22 cellular contexts compared by ENCODE assay signal in genomic region chr14:20732950-20733650, GRCh38. TPM values are rescaled to one million over a fixed set of nuclear protein-coding genes. Genes with fewer than 3 reads are reported as not detected.
"Had no signal": no experiment of that assay in that cellular context is flagged by ENCODE, and none has a peak within 500 bp of the region (broad histone marks: within the 10 kb centered on the region; RNA-seq: fewer than 3 reads in every experiment).

No MANE protein-coding gene starts in this region.

- H3K4me3 ChIP-seq: ascending aorta, breast epithelium, dorsolateral prefrontal cortex, smooth muscle cell, transverse colon had no signal

- H3K27me3 ChIP-seq: ascending aorta, breast epithelium, transverse colon had no signal

- H3K27ac Mint-ChIP-seq: activated naive CD8-positive, alpha-beta T cell treated with anti-CD3 and anti-CD28 coated beads, Interleukin-2, amount 50 U/mL, for 24 hours; activated T-helper 17 cell treated with anti-CD3 and anti-CD28 coated beads, Interleukin-2, amount 50 U/mL, for 72 hours had no signal

- H3K36me3 ChIP-seq: ascending aorta, breast epithelium, transverse colon had no signal

- H3K9me3 Mint-ChIP-seq: activated naive CD8-positive, alpha-beta T cell treated with anti-CD3 and anti-CD28 coated beads, Interleukin-2, amount 50 U/mL, for 24 hours; activated T-helper 17 cell treated with anti-CD3 and anti-CD28 coated beads, Interleukin-2, amount 50 U/mL, for 72 hours; neural crest cell had no signal

- H3K4me3 Mint-ChIP-seq: activated naive CD8-positive, alpha-beta T cell treated with anti-CD3 and anti-CD28 coated beads, Interleukin-2, amount 50 U/mL, for 24 hours; activated T-helper 17 cell treated with anti-CD3 and anti-CD28 coated beads, Interleukin-2, amount 50 U/mL, for 72 hours; neural crest cell had no signal

- ATAC-seq: activated CD4-positive, CD25-positive, alpha-beta regulatory T cell treated with anti-CD3 and anti-CD28 coated beads, Interleukin-2, amount 50 U/mL, for 24 hours; activated naive CD8-positive, alpha-beta T cell treated with anti-CD3 and anti-CD28 coated beads, Interleukin-2, amount 50 U/mL, for 24 hours; activated T-helper 17 cell treated with anti-CD3 and anti-CD28 coated beads, Interleukin-2, amount 50 U/mL, for 72 hours had no signal

- H3K9me3 ChIP-seq: ascending aorta, breast epithelium, transverse colon had no signal

- H3K4me1 ChIP-seq: ascending aorta, breast epithelium, parathyroid adenoma, transverse colon had no signal

- DNase-seq: activated CD4-positive, alpha-beta T cell treated with anti-CD3 and anti-CD28 coated beads, Interleukin-2, amount 50 U/mL, for 1 hour; activated naive CD4-positive, alpha-beta T cell treated with Interleukin-2 at 50 U/mL for 16 hours; activated naive CD8-positive, alpha-beta T cell treated with anti-CD3 and anti-CD28 coated beads, Interleukin-2, amount 50 U/mL, for 24 hours; hippocampal formation; kidney; stimulated activated CD4-positive, alpha-beta T cell treated with anti-CD3 and anti-CD28 coated beads, Interleukin-4, amount 100 ng/mL, for 4 hours; stimulated activated CD8-positive, alpha-beta memory T cell treated with anti-CD3 and anti-CD28 coated beads, Interleukin-4, amount 100 ng/mL, for 48 hours; stimulated activated naive CD4-positive, alpha-beta T cell treated with Interleukin-2 at 50 U/mL for 16 hours; transverse colon had no signal

- H3K4me1 Mint-ChIP-seq: activated naive CD8-positive, alpha-beta T cell treated with anti-CD3 and anti-CD28 coated beads, Interleukin-2, amount 50 U/mL, for 24 hours; activated T-helper 17 cell treated with anti-CD3 and anti-CD28 coated beads, Interleukin-2, amount 50 U/mL, for 72 hours had no signal

- H3K27ac ChIP-seq: ascending aorta, breast epithelium, parathyroid adenoma had no signal

RNA-seq across cellular contexts. Expression of gene EDDM3A, which starts 12.6 kb away (rescaled TPM):
- total RNA-seq: activated CD8-positive, alpha-beta memory T cell treated with anti-CD3 and anti-CD28 coated beads for 36 hours; activated T-helper 17 cell treated with anti-CD3 and anti-CD28 coated beads, Interleukin-2, amount 50 U/mL, for 72 hours; ascending aorta; breast epithelium; dorsolateral prefrontal cortex; kidney; lower leg skin; mesenteric fat pad; myocyte; neural crest cell; smooth muscle cell; transverse colon had no signal
- polyA plus RNA-seq: esophagus, smooth muscle cell had no signal

RNA-seq across cellular contexts. Expression of gene EDDM3B, which starts 35.1 kb away (rescaled TPM):
- total RNA-seq: activated CD8-positive, alpha-beta memory T cell treated with anti-CD3 and anti-CD28 coated beads for 36 hours; activated T-helper 17 cell treated with anti-CD3 and anti-CD28 coated beads, Interleukin-2, amount 50 U/mL, for 72 hours; ascending aorta; dorsolateral prefrontal cortex; kidney; lower leg skin; mesenteric fat pad; myocyte; neural crest cell; smooth muscle cell; transverse colon had no signal
- polyA plus RNA-seq: esophagus, smooth muscle cell had no signal

RNA-seq across cellular contexts. Expression of gene RNASE6, which starts 48.0 kb away (rescaled TPM):
- total RNA-seq: myocyte had no signal
- polyA plus RNA-seq: smooth muscle cell had no signal
